In genomic region chr2:2757764-2758163, GRCh38 we compare ENCODE assay signal across 20 cellular contexts.
DNase-seq lines count a peak whose midpoint lies in the region; ATAC-seq and TF ChIP-seq lines count a peak whose summit lies in the region.
"Had no signal": no experiment of that assay in that cellular context is flagged by ENCODE, and none has a peak within 500 bp of the region (broad histone marks: within the 10 kb centered on the region; RNA-seq: fewer than 3 reads in every experiment).

No MANE protein-coding gene starts in this region.

- no peaks in the 10 kb centered on the region for H3K36me3 ChIP-seq in tibial nerve
- no peaks in the 10 kb centered on the region for H3K36me3 ChIP-seq in uterus
- H3K36me3 ChIP-seq in neural progenitor cell = no peaks in the 10 kb centered on the region
- H3K36me3 ChIP-seq: esophagus squamous epithelium, lower lobe of right lung, tibial artery had no signal

- no peak for TF ChIP-seq CTCF in tibial nerve (IDR thresholded peaks at IDR 0.05)
- TF ChIP-seq CTCF in uterus (IDR thresholded peaks at IDR 0.05) = no peak
- no peak for TF ChIP-seq CTCF in neural progenitor cell (IDR thresholded peaks at IDR 0.05)

- TF ChIP-seq POLR2A in tibial nerve (IDR thresholded peaks at IDR 0.05) = no peak
- no peak for TF ChIP-seq POLR2A in uterus (IDR thresholded peaks at IDR 0.05)

- ATAC-seq in GM18868 (IDR thresholded peaks at IDR 0.05; ENCODE audit: unreplicated experiment) (peak; percentile 94), GM21515 (IDR thresholded peaks at IDR 0.05; ENCODE audit: unreplicated experiment) (peak; percentile 84), HG03139 (IDR thresholded peaks at IDR 0.05; ENCODE audit: unreplicated experiment) (peak; percentile 61), HG02610 (IDR thresholded peaks at IDR 0.05; ENCODE audit: unreplicated experiment) (no peak)
- ATAC-seq: lower lobe of right lung had no signal

- H3K4me1 Mint-ChIP-seq in neural progenitor cell = peaks cover 4% of the 10 kb centered on the region
- H3K4me1 Mint-ChIP-seq: naive B cell had no signal

- no peak for TF ChIP-seq EP300 in tibial nerve (IDR thresholded peaks at IDR 0.05)

- H3K4me1 ChIP-seq in tibial nerve (no peaks in the 10 kb centered on the region), uterus (no peaks in the 10 kb centered on the region), neural progenitor cell (no peaks in the 10 kb centered on the region)
- H3K4me1 ChIP-seq: lower lobe of right lung, tibial artery had no signal

- peaks cover 24% of the 10 kb centered on the region for H3K9me3 Mint-ChIP-seq in neural progenitor cell

- no peak overlapping the region for H3K4me3 Mint-ChIP-seq in neural progenitor cell
- H3K4me3 Mint-ChIP-seq: naive B cell had no signal

- no peaks in the 10 kb centered on the region for H3F3A ChIP-seq in neural progenitor cell (ENCODE audit: low read depth)

- H3K9me3 ChIP-seq in tibial nerve (peaks cover 0 to 26% (median 2%) of the 10 kb centered on the region in 4 donors), uterus (no peaks in the 10 kb centered on the region), neural progenitor cell (ENCODE audit: low read depth) (peaks cover 3% of the 10 kb centered on the region)

- intact Hi-C loops in uterus (cut with DNase I; ENCODE audit: low total_unique reads) = no loop called here

- H3K27me3 Mint-ChIP-seq in neural progenitor cell (ENCODE audit: insufficient read depth, low read depth) = peaks cover 10% of the 10 kb centered on the region
- H3K27me3 Mint-ChIP-seq: naive B cell had no signal

- no peak overlapping the region for H3K27ac Mint-ChIP-seq in neural progenitor cell
- H3K27ac Mint-ChIP-seq: progenitor cell of endocrine pancreas had no signal

- no peak overlapping the region for H3K4me2 ChIP-seq in neural progenitor cell
- H3K4me2 ChIP-seq: smooth muscle cell had no signal

- H3K36me3 Mint-ChIP-seq in neural progenitor cell = peaks cover 4% of the 10 kb centered on the region
- H3K36me3 Mint-ChIP-seq: naive B cell had no signal

- DNase-seq in RPMI8226 (peak; percentile 62), tibial nerve (ENCODE audit: low spot score in 2 of 2) (no peak), uterus (no peak), neural progenitor cell (ENCODE audit: low spot score) (no peak)
- DNase-seq: activated CD4-positive, alpha-beta T cell treated with anti-CD3 and anti-CD28 coated beads, Interleukin-2, amount 50 U/mL, for 4 hours; activated T-cell treated with anti-CD3 and anti-CD28 coated beads, Interleukin-2, amount 50 U/mL, for 48 hours; AML-193; dorsolateral prefrontal cortex; esophagus squamous epithelium; lower lobe of right lung; naive B cell; NCI-H187 treated with DMSO at 0.1 percent for 48 hours; NCI-H446; tibial artery had no signal

- no peaks in the 10 kb centered on the region for H3K79me2 ChIP-seq in neural progenitor cell (ENCODE audit: low read depth)

- H4K20me1 ChIP-seq in neural progenitor cell (ENCODE audit: low read depth) = no peaks in the 10 kb centered on the region

- H3K27me3 ChIP-seq in tibial nerve (no peaks in the 10 kb centered on the region), uterus (no peaks in the 10 kb centered on the region), neural progenitor cell (no peaks in the 10 kb centered on the region)
- H3K27me3 ChIP-seq: dorsolateral prefrontal cortex, esophagus squamous epithelium had no signal

- no peak overlapping the region for H3K9ac ChIP-seq in neural progenitor cell

- H3K4me3 ChIP-seq in tibial nerve (no peak overlapping the region), uterus (no peak overlapping the region), neural progenitor cell (no peak overlapping the region)
- H3K4me3 ChIP-seq: dorsolateral prefrontal cortex, esophagus squamous epithelium, lower lobe of right lung, smooth muscle cell, tibial artery had no signal

- H3K27ac ChIP-seq in tibial nerve = no peak overlapping the region
- H3K27ac ChIP-seq in uterus = no peak overlapping the region
- H3K27ac ChIP-seq in neural progenitor cell = no peak overlapping the region
- H3K27ac ChIP-seq: dorsolateral prefrontal cortex, esophagus squamous epithelium, lower lobe of right lung, tibial artery had no signal

- 64 to 70% methylated on average over 3 of the region's 3 CpGs for WGBS in tibial nerve, 2 donors

- no peak overlapping the region for H2AFZ ChIP-seq in neural progenitor cell (replicated peaks)
